1 cellular context compared by ENCODE assay signal in the genomic region with DNA sequence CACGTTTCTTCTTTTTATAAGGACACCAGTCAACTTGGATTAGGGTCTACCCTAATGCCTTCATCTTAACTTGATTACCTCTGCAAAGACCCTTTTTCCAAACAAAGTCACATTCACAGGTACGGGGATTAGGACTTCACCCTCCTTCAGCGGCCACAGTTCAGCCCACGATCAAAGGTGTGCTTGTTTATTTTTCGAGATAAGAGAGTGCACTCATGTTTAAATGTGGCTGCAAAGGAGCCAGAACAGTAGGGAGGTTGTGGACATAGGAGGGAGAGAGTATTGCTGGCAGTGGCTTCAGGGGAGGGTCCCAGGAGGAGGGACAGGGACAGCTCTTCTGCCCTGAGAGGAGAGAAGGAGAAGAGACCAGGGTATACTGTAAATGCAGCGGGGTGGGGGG.
TF ChIP-seq lines count a peak whose summit lies in the region.

No MANE protein-coding gene starts in this region.

TF ChIP-seq in HepG2, 621 proteins besides CTCF, POLR2A, EP300 and RAD21 (continued from another document and continues in another):
- TF ChIP-seq, protein P1, sequence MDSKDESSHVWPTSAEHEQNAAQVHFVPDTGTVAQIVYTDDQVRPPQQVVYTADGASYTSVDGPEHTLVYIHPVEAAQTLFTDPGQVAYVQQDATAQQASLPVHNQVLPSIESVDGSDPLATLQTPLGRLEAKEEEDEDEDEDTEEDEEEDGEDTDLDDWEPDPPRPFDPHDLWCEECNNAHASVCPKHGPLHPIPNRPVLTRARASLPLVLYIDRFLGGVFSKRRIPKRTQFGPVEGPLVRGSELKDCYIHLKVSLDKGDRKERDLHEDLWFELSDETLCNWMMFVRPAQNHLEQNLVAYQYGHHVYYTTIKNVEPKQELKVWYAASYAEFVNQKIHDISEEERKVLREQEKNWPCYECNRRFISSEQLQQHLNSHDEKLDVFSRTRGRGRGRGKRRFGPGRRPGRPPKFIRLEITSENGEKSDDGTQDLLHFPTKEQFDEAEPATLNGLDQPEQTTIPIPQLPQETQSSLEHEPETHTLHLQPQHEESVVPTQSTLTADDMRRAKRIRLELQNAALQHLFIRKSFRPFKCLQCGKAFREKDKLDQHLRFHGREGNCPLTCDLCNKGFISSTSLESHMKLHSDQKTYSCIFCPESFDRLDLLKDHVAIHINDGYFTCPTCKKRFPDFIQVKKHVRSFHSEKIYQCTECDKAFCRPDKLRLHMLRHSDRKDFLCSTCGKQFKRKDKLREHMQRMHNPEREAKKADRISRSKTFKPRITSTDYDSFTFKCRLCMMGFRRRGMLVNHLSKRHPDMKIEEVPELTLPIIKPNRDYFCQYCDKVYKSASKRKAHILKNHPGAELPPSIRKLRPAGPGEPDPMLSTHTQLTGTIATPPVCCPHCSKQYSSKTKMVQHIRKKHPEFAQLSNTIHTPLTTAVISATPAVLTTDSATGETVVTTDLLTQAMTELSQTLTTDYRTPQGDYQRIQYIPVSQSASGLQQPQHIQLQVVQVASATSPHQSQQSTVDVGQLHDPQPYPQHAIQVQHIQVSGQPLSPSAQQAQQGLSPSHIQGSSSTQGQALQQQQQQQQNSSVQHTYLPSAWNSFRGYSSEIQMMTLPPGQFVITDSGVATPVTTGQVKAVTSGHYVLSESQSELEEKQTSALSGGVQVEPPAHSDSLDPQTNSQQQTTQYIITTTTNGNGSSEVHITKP (CRISPR knock-in tag; IDR thresholded peaks at IDR 0.05; ENCODE audit: low read depth) = 0 out of 2 replicates have a peak, but pooled peaks have one; percentile 30
- TF ChIP-seq, protein P2, sequence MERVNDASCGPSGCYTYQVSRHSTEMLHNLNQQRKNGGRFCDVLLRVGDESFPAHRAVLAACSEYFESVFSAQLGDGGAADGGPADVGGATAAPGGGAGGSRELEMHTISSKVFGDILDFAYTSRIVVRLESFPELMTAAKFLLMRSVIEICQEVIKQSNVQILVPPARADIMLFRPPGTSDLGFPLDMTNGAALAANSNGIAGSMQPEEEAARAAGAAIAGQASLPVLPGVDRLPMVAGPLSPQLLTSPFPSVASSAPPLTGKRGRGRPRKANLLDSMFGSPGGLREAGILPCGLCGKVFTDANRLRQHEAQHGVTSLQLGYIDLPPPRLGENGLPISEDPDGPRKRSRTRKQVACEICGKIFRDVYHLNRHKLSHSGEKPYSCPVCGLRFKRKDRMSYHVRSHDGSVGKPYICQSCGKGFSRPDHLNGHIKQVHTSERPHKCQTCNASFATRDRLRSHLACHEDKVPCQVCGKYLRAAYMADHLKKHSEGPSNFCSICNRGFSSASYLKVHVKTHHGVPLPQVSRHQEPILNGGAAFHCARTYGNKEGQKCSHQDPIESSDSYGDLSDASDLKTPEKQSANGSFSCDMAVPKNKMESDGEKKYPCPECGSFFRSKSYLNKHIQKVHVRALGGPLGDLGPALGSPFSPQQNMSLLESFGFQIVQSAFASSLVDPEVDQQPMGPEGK (CRISPR knock-in tag; IDR thresholded peaks at IDR 0.05) = peak; percentile 89
- TF ChIP-seq ZNF841 (CRISPR knock-in tag; IDR thresholded peaks at IDR 0.05; ENCODE audit: borderline replicate concordance) (0 out of 2 replicates have a peak, but pooled peaks have one; percentile 28), SOX6 (IDR thresholded peaks at IDR 0.05) (no peak), SOX6 (CRISPR knock-in tag; IDR thresholded peaks at IDR 0.05) (peak; percentile 88), SMAD1 (CRISPR knock-in tag; IDR thresholded peaks at IDR 0.05; ENCODE audit: borderline replicate concordance, low read depth) (no peak), POLR2AphosphoS5 (IDR thresholded peaks at IDR 0.05; ENCODE audit: low read depth, low read length) (no peak), KDM3A (CRISPR knock-in tag; IDR thresholded peaks at IDR 0.05; ENCODE audit: low read depth) (0 out of 2 replicates have a peak, but pooled peaks have one; percentile 23), SALL2 (CRISPR knock-in tag; IDR thresholded peaks at IDR 0.05) (peak; percentile 59; the same call in 1 of the 2 replicates), ZKSCAN8 (CRISPR knock-in tag; IDR thresholded peaks at IDR 0.05; ENCODE audit: borderline replicate concordance) (peak; percentile 84; the same call in 1 of the 2 replicates), ZNF121 (CRISPR knock-in tag; IDR thresholded peaks at IDR 0.05) (no peak), ZNF556 (CRISPR knock-in tag; IDR thresholded peaks at IDR 0.05; ENCODE audit: borderline replicate concordance) (0 out of 2 replicates have a peak, but pooled peaks have one; percentile 26), SIN3A (IDR thresholded peaks at IDR 0.05; ENCODE audit: borderline replicate concordance, low read depth, low read length) (no peak), IKZF4 (CRISPR knock-in tag; IDR thresholded peaks at IDR 0.05; ENCODE audit: borderline replicate concordance, low read depth, not compliant biosample characterization) (no peak), IKZF1 (IDR thresholded peaks at IDR 0.05) (no peak), TBX2 (CRISPR knock-in tag; IDR thresholded peaks at IDR 0.05; ENCODE audit: borderline replicate concordance) (peak; percentile 86), ZNF839 (CRISPR knock-in tag; IDR thresholded peaks at IDR 0.05; ENCODE audit: borderline replicate concordance) (no peak), AGO2 (optimal IDR thresholded peaks at IDR 0.05; ENCODE audit: low read depth, low read length) (no peak), ZEB1 (IDR thresholded peaks at IDR 0.05; ENCODE audit: insufficient replicate concordance, low read depth) (peak; percentile 90), NONO (IDR thresholded peaks at IDR 0.05) (no peak), NONO (CRISPR knock-in tag; conservative IDR thresholded peaks at IDR 0.05) (peak; percentile 92), SMAD3 (CRISPR knock-in tag; IDR thresholded peaks at IDR 0.05) (0 out of 2 replicates have a peak, but pooled peaks have one; percentile 57), HOXA3 (CRISPR knock-in tag; IDR thresholded peaks at IDR 0.05) (peak; percentile 54), RARA (CRISPR knock-in tag; IDR thresholded peaks at IDR 0.05) (peak; percentile 85), ZBTB42 (CRISPR knock-in tag; IDR thresholded peaks at IDR 0.05) (no peak), PCBP2 (optimal IDR thresholded peaks at IDR 0.05; ENCODE audit: low read depth, low read length, poor library complexity, severe bottlenecking) (no peak), ZNF451 (CRISPR knock-in tag; IDR thresholded peaks at IDR 0.05) (no peak), TCF7 (IDR thresholded peaks at IDR 0.05; ENCODE audit: low read depth) (peak; percentile 99)
- TF ChIP-seq, protein P3, sequence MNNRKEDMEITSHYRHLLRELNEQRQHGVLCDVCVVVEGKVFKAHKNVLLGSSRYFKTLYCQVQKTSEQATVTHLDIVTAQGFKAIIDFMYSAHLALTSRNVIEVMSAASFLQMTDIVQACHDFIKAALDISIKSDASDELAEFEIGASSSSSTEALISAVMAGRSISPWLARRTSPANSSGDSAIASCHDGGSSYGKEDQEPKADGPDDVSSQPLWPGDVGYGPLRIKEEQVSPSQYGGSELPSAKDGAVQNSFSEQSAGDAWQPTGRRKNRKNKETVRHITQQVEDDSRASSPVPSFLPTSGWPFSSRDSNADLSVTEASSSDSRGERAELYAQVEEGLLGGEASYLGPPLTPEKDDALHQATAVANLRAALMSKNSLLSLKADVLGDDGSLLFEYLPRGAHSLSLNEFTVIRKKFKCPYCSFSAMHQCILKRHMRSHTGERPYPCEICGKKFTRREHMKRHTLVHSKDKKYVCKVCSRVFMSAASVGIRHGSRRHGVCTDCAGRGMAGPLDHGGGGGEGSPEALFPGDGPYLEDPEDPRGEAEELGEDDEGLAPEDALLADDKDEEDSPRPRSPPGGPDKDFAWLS (CRISPR knock-in tag; IDR thresholded peaks at IDR 0.05; ENCODE audit: borderline replicate concordance) = no peak
- TF ChIP-seq, protein P4, sequence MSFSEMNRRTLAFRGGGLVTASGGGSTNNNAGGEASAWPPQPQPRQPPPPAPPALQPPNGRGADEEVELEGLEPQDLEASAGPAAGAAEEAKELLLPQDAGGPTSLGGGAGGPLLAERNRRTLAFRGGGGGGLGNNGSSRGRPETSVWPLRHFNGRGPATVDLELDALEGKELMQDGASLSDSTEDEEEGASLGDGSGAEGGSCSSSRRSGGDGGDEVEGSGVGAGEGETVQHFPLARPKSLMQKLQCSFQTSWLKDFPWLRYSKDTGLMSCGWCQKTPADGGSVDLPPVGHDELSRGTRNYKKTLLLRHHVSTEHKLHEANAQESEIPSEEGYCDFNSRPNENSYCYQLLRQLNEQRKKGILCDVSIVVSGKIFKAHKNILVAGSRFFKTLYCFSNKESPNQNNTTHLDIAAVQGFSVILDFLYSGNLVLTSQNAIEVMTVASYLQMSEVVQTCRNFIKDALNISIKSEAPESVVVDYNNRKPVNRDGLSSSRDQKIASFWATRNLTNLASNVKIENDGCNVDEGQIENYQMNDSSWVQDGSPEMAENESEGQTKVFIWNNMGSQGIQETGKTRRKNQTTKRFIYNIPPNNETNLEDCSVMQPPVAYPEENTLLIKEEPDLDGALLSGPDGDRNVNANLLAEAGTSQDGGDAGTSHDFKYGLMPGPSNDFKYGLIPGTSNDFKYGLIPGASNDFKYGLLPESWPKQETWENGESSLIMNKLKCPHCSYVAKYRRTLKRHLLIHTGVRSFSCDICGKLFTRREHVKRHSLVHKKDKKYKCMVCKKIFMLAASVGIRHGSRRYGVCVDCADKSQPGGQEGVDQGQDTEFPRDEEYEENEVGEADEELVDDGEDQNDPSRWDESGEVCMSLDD (CRISPR knock-in tag; IDR thresholded peaks at IDR 0.05; ENCODE audit: borderline replicate concordance) = no peak
- TF ChIP-seq, protein P5, sequence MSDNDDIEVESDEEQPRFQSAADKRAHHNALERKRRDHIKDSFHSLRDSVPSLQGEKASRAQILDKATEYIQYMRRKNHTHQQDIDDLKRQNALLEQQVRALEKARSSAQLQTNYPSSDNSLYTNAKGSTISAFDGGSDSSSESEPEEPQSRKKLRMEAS (IDR thresholded peaks at IDR 0.05) = peak; percentile 68
- TF ChIP-seq, protein P6, sequence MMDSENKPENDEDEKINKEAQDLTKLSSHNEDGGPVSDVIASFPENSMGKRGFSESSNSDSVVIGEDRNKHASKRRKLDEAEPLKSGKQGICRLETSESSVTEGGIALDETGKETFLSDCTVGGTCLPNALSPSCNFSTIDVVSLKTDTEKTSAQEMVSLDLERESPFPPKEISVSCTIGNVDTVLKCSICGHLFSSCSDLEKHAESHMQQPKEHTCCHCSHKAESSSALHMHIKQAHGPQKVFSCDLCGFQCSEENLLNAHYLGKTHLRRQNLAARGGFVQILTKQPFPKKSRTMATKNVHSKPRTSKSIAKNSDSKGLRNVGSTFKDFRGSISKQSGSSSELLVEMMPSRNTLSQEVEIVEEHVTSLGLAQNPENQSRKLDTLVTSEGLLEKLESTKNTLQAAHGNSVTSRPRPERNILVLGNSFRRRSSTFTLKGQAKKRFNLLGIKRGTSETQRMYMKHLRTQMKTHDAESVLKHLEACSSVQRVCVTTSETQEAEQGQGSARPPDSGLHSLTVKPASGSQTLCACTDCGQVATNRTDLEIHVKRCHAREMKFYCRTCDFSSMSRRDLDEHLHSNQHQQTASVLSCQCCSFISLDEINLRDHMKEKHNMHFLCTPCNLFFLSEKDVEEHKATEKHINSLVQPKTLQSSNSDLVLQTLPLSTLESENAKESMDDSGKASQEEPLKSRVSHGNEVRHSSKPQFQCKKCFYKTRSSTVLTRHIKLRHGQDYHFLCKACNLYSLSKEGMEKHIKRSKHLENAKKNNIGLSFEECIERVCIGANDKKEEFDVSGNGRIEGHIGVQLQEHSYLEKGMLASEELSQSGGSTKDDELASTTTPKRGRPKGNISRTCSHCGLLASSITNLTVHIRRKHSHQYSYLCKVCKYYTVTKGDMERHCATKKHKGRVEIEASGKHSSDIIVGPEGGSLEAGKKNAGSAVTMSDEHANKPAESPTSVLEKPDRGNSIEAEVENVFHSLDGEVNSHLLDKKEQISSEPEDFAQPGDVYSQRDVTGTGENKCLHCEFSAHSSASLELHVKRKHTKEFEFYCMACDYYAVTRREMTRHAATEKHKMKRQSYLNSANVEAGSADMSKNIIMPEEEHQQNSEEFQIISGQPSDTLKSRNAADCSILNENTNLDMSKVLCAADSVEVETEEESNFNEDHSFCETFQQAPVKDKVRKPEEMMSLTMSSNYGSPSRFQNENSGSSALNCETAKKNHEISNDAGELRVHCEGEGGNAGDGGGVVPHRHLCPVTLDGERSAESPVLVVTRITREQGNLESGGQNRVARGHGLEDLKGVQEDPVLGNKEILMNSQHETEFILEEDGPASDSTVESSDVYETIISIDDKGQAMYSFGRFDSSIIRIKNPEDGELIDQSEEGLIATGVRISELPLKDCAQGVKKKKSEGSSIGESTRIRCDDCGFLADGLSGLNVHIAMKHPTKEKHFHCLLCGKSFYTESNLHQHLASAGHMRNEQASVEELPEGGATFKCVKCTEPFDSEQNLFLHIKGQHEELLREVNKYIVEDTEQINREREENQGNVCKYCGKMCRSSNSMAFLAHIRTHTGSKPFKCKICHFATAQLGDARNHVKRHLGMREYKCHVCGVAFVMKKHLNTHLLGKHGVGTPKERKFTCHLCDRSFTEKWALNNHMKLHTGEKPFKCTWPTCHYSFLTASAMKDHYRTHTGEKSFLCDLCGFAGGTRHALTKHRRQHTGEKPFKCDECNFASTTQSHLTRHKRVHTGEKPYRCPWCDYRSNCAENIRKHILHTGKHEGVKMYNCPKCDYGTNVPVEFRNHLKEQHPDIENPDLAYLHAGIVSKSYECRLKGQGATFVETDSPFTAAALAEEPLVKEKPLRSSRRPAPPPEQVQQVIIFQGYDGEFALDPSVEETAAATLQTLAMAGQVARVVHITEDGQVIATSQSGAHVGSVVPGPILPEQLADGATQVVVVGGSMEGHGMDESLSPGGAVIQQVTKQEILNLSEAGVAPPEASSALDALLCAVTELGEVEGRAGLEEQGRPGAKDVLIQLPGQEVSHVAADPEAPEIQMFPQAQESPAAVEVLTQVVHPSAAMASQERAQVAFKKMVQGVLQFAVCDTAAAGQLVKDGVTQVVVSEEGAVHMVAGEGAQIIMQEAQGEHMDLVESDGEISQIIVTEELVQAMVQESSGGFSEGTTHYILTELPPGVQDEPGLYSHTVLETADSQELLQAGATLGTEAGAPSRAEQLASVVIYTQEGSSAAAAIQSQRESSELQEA (CRISPR knock-in tag; IDR thresholded peaks at IDR 0.05; ENCODE audit: not compliant biosample characterization) = no peak
- TF ChIP-seq, protein P7, sequence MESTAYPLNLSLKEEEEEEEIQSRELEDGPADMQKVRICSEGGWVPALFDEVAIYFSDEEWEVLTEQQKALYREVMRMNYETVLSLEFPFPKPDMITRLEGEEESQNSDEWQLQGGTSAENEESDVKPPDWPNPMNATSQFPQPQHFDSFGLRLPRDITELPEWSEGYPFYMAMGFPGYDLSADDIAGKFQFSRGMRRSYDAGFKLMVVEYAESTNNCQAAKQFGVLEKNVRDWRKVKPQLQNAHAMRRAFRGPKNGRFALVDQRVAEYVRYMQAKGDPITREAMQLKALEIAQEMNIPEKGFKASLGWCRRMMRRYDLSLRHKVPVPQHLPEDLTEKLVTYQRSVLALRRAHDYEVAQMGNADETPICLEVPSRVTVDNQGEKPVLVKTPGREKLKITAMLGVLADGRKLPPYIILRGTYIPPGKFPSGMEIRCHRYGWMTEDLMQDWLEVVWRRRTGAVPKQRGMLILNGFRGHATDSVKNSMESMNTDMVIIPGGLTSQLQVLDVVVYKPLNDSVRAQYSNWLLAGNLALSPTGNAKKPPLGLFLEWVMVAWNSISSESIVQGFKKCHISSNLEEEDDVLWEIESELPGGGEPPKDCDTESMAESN (CRISPR knock-in tag; conservative IDR thresholded peaks at IDR 0.05) = peak; percentile 61; the same call in 1 of the 2 replicates
- TF ChIP-seq, protein P8, sequence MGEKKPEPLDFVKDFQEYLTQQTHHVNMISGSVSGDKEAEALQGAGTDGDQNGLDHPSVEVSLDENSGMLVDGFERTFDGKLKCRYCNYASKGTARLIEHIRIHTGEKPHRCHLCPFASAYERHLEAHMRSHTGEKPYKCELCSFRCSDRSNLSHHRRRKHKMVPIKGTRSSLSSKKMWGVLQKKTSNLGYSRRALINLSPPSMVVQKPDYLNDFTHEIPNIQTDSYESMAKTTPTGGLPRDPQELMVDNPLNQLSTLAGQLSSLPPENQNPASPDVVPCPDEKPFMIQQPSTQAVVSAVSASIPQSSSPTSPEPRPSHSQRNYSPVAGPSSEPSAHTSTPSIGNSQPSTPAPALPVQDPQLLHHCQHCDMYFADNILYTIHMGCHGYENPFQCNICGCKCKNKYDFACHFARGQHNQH (CRISPR knock-in tag; IDR thresholded peaks at IDR 0.05) = peak; percentile 63; the same call in 1 of the 2 replicates
